In genomic region chr2:159879061-159879604, GRCh38 we compare ENCODE assay signal across 10 cellular contexts. TPM values are rescaled to one million over a fixed set of nuclear protein-coding genes. Genes with fewer than 3 reads are reported as not detected.
DNase-seq lines count a peak whose midpoint lies in the region; ATAC-seq and TF ChIP-seq lines count a peak whose summit lies in the region.
"Had no signal": no experiment of that assay in that cellular context is flagged by ENCODE, and none has a peak within 500 bp of the region (broad histone marks: within the 10 kb centered on the region; RNA-seq: fewer than 3 reads in every experiment).

No MANE protein-coding gene starts in this region.

- H3K27ac Mint-ChIP-seq in WTC11 (no peak overlapping the region), CD14-positive monocyte (peak overlapping the region in 1 of 7 donors; percentile 41)

- H3K4me3 ChIP-seq in AG09309 (ENCODE audit: control insufficient read depth, low read depth, low read length) = no peak overlapping the region
- H3K4me3 ChIP-seq: dorsolateral prefrontal cortex had no signal

- no peak for TF ChIP-seq CTCF in AG09309 (IDR thresholded peaks at IDR 0.05; ENCODE audit: control insufficient read depth, insufficient read depth, low read depth, low read length, missing control alignments)
- TF ChIP-seq CTCF in WTC11 (IDR thresholded peaks at IDR 0.05) = no peak
- no peak for TF ChIP-seq CTCF in CD14-positive monocyte (IDR thresholded peaks at IDR 0.05)

- H3K9me3 Mint-ChIP-seq in WTC11 (no peaks in the 10 kb centered on the region), CD14-positive monocyte (peaks cover 0 to 3% (median 0%) of the 10 kb centered on the region in 7 donors)

- intact Hi-C loops in CD14-positive monocyte (cut with micrococcal nuclease) = no loop called here

- H3K36me3 Mint-ChIP-seq in WTC11 (no peaks in the 10 kb centered on the region), CD14-positive monocyte (peaks cover 74 to 75% of the 10 kb centered on the region in 2 donors)

- peak; percentile 35 for DNase-seq in AG09309 (ENCODE audit: low read depth)
- peak; percentile 29 for DNase-seq in astrocyte of the hippocampus (ENCODE audit: low read depth, low spot score)
- DNase-seq in WTC11 (ENCODE audit: low spot score) = no peak
- DNase-seq in CD14-positive monocyte (ENCODE audit: low spot score) = no peak
- no peak for DNase-seq in NCI-H1694 (lab: John Stamatoyannopoulos, UW)
- no peak for DNase-seq in NCI-H345 (lab: John Stamatoyannopoulos, UW)
- DNase-seq: dorsolateral prefrontal cortex had no signal

- H3K4me1 Mint-ChIP-seq in WTC11 (no peaks in the 10 kb centered on the region; the same call in 1 of the 2 replicates), CD14-positive monocyte (no peaks in the 10 kb centered on the region)

- POLR2A ChIA-PET in WTC11 (lab: Charles Lee) = no interaction called here

- H3K4me3 Mint-ChIP-seq in WTC11 (no peak overlapping the region), CD14-positive monocyte (no peak overlapping the region)

- CTCF ChIA-PET in WTC11 (lab: Charles Lee) = no interaction called here

- peak; percentile 92 for ATAC-seq in GM19035 (IDR thresholded peaks at IDR 0.05; ENCODE audit: unreplicated experiment)
- peak; percentile 91 for ATAC-seq in HG03066 (IDR thresholded peaks at IDR 0.05; ENCODE audit: low read depth, unreplicated experiment)
- ATAC-seq in WTC11 = no peak
- ATAC-seq: sciatic nerve had no signal

- H3K27me3 Mint-ChIP-seq in WTC11 (ENCODE audit: low read depth) (no peaks in the 10 kb centered on the region; the same call in 1 of the 2 replicates), CD14-positive monocyte (ENCODE audit: low read depth in 3 of 3) (peaks cover 0 to 2% (median 0%) of the 10 kb centered on the region in 3 donors)

TF ChIP-seq in WTC11, 78 proteins besides CTCF, POLR2A, EP300 and RAD21:
- TF ChIP-seq ZNF232 (CRISPR knock-in tag; IDR thresholded peaks at IDR 0.05) = no peak
- TF ChIP-seq MAX (CRISPR knock-in tag; IDR thresholded peaks at IDR 0.05) = no peak
- no peak for TF ChIP-seq HMGA2 (CRISPR knock-in tag; IDR thresholded peaks at IDR 0.05)
- no peak for TF ChIP-seq E2F5 (CRISPR knock-in tag; IDR thresholded peaks at IDR 0.05)
- TF ChIP-seq ELF4 (CRISPR knock-in tag; IDR thresholded peaks at IDR 0.05; ENCODE audit: low read depth) = no peak
- TF ChIP-seq FOXP1 (CRISPR knock-in tag; IDR thresholded peaks at IDR 0.05; ENCODE audit: borderline replicate concordance) = no peak
- TF ChIP-seq ZNF121 (CRISPR knock-in tag; IDR thresholded peaks at IDR 0.05) = no peak
- no peak for TF ChIP-seq RELA (CRISPR knock-in tag; IDR thresholded peaks at IDR 0.05; ENCODE audit: borderline replicate concordance)
- TF ChIP-seq CREB1 (CRISPR knock-in tag; IDR thresholded peaks at IDR 0.05) = no peak
- no peak for TF ChIP-seq JUN (CRISPR knock-in tag; IDR thresholded peaks at IDR 0.05)
- no peak for TF ChIP-seq ZNF512 (CRISPR knock-in tag; IDR thresholded peaks at IDR 0.05; ENCODE audit: borderline replicate concordance)
- TF ChIP-seq ESRRA (CRISPR knock-in tag; IDR thresholded peaks at IDR 0.05; ENCODE audit: borderline replicate concordance) = no peak
- TF ChIP-seq GTF2I (CRISPR knock-in tag; conservative IDR thresholded peaks at IDR 0.05) = no peak
- no peak for TF ChIP-seq NR1H2 (CRISPR knock-in tag; IDR thresholded peaks at IDR 0.05)
- TF ChIP-seq ZNF317 (CRISPR knock-in tag; IDR thresholded peaks at IDR 0.05; ENCODE audit: borderline replicate concordance, low read depth) = no peak
- TF ChIP-seq KAT7 (CRISPR knock-in tag; IDR thresholded peaks at IDR 0.05; ENCODE audit: borderline replicate concordance) = no peak
- TF ChIP-seq NFYB (CRISPR knock-in tag; conservative IDR thresholded peaks at IDR 0.05; ENCODE audit: low read depth) = no peak

RNA-seq across cellular contexts. Expression of gene LY75, which starts 25.4 kb away (rescaled TPM):
- total RNA-seq in WTC11 (2021) = 1.9 to 3.3 TPM (median 2.6 TPM) in 3 replicates
- 10 to 100 TPM in 1 of 2 donors, 1 to 10 TPM in 1; 8.2 to 15.4 TPM for polyA plus RNA-seq in CD14-positive monocyte

Comparison
In these comparisons a context has a peak if more than half of its experiments do, and no peak if none do; other contexts are left out.
1. DNase-seq: peak in AG09309 (single experiment) and astrocyte of the hippocampus (single experiment); none in WTC11 (single experiment), CD14-positive monocyte (single experiment), NCI-H1694 (single experiment) and NCI-H345 (single experiment).